Comparison of ENCODE assay signal across 16 cellular contexts in the genomic region with DNA sequence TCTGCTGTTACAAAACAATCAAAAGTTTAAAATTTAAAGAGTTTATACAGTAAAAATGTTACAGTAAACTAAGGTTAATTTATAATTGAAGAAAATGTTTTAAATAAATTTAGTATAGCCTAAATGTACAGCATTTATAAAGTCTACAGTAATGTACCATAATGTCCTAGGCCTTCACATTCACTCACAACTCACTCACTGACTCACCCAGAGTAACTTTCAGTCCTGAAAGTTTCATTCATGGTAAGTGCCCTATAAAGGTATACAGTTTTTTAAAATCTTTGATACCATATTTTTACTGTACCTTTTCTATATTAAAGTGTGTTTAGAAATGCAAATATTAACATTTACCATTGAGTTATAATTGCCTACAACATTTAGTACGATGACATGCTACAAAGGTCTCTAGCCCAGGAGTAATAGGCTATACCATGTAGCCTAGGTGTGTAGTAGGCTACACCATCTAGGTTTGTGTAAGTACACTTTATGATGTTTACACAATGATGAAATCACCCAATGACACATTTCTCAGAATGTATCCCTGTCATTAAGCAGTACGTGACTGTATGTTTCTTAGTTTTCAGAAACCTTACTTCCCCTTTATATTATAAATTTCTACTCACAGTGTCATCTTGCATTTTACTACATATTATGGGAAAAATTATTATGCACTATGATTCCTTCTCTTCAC.
"Had no signal": no experiment of that assay in that cellular context is flagged by ENCODE, and none has a peak within 500 bp of the region (broad histone marks: within the 10 kb centered on the region; RNA-seq: fewer than 3 reads in every experiment).

No MANE protein-coding gene starts in this region.

- H3K4me1 ChIP-seq: adrenal gland, foreskin keratinocyte, neural progenitor cell, pancreas, stomach, testis, upper lobe of right lung had no signal

- H3K27ac ChIP-seq: adrenal gland, foreskin keratinocyte, neural progenitor cell, pancreas, stomach, testis, upper lobe of right lung had no signal

- H3K9me3 ChIP-seq: adrenal gland, pancreas, stomach, testis, upper lobe of right lung had no signal

- H3K4me3 ChIP-seq: adrenal gland, neural progenitor cell, pancreas, stomach, upper lobe of right lung had no signal

- H3K27me3 ChIP-seq: adrenal gland, foreskin keratinocyte, neural progenitor cell, pancreas, stomach, testis, upper lobe of right lung had no signal

- DNase-seq: activated B cell treated with CpG ODN at 0.5 μM for 24 hours; activated CD4-positive, alpha-beta T cell treated with anti-CD3 and anti-CD28 coated beads, Interleukin-2, amount 10 ng/mL, durations not matched to agents 24 days and 14 days; activated CD8-positive, alpha-beta memory T cell treated with anti-CD3 and anti-CD28 coated beads, Interleukin-2, amount 50 U/mL, for 4 hours; activated CD8-positive, alpha-beta T cell treated with anti-CD3 and anti-CD28 coated beads, Interleukin-2, amount 10 ng/mL, durations not matched to agents 7 days and 5 days; activated effector memory CD4-positive, alpha-beta T cell treated with anti-CD3 and anti-CD28 coated beads, Interleukin-2, amount 50 U/mL, for 16 hours; activated T-cell treated with anti-CD3 and anti-CD28 coated beads, Interleukin-2, amount 50 U/mL, for 48 hours; adrenal gland; foreskin keratinocyte; immature natural killer cell; left colon; pancreas; stimulated activated CD4-positive, alpha-beta T cell treated with anti-CD3 and anti-CD28 coated beads, Interleukin-2, amount 100 ng/mL, for 24 hours; stomach; testis; upper lobe of right lung had no signal

- ATAC-seq: activated CD8-positive, alpha-beta T cell treated with anti-CD3 and anti-CD28 coated beads, Interleukin-2, amount 10 ng/mL, durations not matched to agents 7 days and 5 days; foreskin keratinocyte; left colon; pancreas; upper lobe of right lung had no signal

- H3K36me3 ChIP-seq: adrenal gland, neural progenitor cell, pancreas, stomach, upper lobe of right lung had no signal
